ENCODE assay signal across 18 cellular contexts in genomic region chr1:7146710-7147109, GRCh38.
DNase-seq lines count a peak whose midpoint lies in the region; ATAC-seq, FAIRE-seq and TF ChIP-seq lines count a peak whose summit lies in the region.
"Had no signal": no experiment of that assay in that cellular context is flagged by ENCODE, and none has a peak within 500 bp of the region (broad histone marks: within the 10 kb centered on the region; RNA-seq: fewer than 3 reads in every experiment).

No MANE protein-coding gene starts in this region.

- intact Hi-C loops in lower leg skin (cut with DNase I; ENCODE audit: low total_unique reads): no loop called here
- intact Hi-C loops in prostate gland (cut with DNase I): no loop called here

- POLR2A ChIA-PET in H1 (lab: Charles Lee; ENCODE audit: partially characterized antibody): no interaction called here

- H4K91ac ChIP-seq in H1 (replicated peaks; ENCODE audit: insufficient read length, low read length): peak overlapping the region; percentile 48

- no peak overlapping the region for H2BK12ac ChIP-seq in H1 (ENCODE audit: low read depth, low read length)

- H3K18ac ChIP-seq in H1 (ENCODE audit: extremely low read depth, low read length): no peak overlapping the region; the same call in 1 of the 2 replicates

- 0 out of 2 replicates have a peak overlapping the region, but pooled peaks have one; percentile 1 for H2BK20ac ChIP-seq in H1 (ENCODE audit: low read length)

- no peak overlapping the region for H3K9ac ChIP-seq in BLaER1 treated with 17β-estradiol and CSF1 and Interleukin-3, amounts not matched to agents 10 nM and 100 nM
- no peak overlapping the region for H3K9ac ChIP-seq in H1 (replicated peaks in 1 of 4; ENCODE audit: extremely low read depth in 1 of 4, low read depth in 3 of 4, low read length in 3 of 4)

- no peak for TF ChIP-seq EP300 in H1 (IDR thresholded peaks at IDR 0.05; ENCODE audit: borderline replicate concordance in 1 of 2, low read depth in 2 of 2, low read length in 2 of 2)

- no peak overlapping the region for H2AFZ ChIP-seq in H1 (ENCODE audit: low read length)

- H3K4me1 ChIP-seq in BLaER1 treated with 17β-estradiol and CSF1 and Interleukin-3, amounts not matched to agents 10 nM and 100 nM: peaks cover 28 to 57% (median 53%) of the 10 kb centered on the region in 10 experiments
- H3K4me1 ChIP-seq in H1 (replicated peaks in 1 of 4; ENCODE audit: control insufficient read depth in 3 of 4, insufficient read depth in 4 of 4, low read length in 3 of 4) (peaks cover 3 to 24% (median 14%) of the 10 kb centered on the region in 4 experiments), prostate gland (replicated peaks) (no peaks in the 10 kb centered on the region)

- no peak overlapping the region for H2AK5ac ChIP-seq in H1 (ENCODE audit: low read depth, low read length)

- CTCF ChIA-PET in H1 (lab: Charles Lee; ENCODE audit: partially characterized antibody): no interaction called here

- H3K9me3 ChIP-seq in BLaER1 treated with 17β-estradiol and CSF1 and Interleukin-3, amounts not matched to agents 10 nM and 100 nM (replicated peaks in 1 of 11): no peaks in the 10 kb centered on the region
- H3K9me3 ChIP-seq in H1 (ENCODE audit: insufficient read depth in 2 of 2, low read depth in 1 of 2, low read length in 1 of 2): no peaks in the 10 kb centered on the region
- H3K9me3 ChIP-seq in prostate gland: no peaks in the 10 kb centered on the region

- H3K23ac ChIP-seq in H1 (ENCODE audit: insufficient read length): no peak overlapping the region

- H3K36me3 ChIP-seq in BLaER1 treated with 17β-estradiol and CSF1 and Interleukin-3, amounts not matched to agents 10 nM and 100 nM: no peaks in the 10 kb centered on the region
- H3K36me3 ChIP-seq in H1 (ENCODE audit: control insufficient read depth in 2 of 4, insufficient read depth in 4 of 4, low read length in 3 of 4): no peaks in the 10 kb centered on the region; a peak in 1 of 8 replicates
- no peaks in the 10 kb centered on the region for H3K36me3 ChIP-seq in prostate gland

- H2BK15ac ChIP-seq in H1 (ENCODE audit: low read length): no peak overlapping the region

- H3K27me3 ChIP-seq in BLaER1 treated with 17β-estradiol and CSF1 and Interleukin-3, amounts not matched to agents 10 nM and 100 nM: peaks cover 0 to 28% (median 0%) of the 10 kb centered on the region in 11 experiments; a peak in 6 of 22 replicates
- H3K27me3 ChIP-seq in H1 (replicated peaks in 1 of 4; ENCODE audit: control insufficient read depth in 3 of 4, extremely low read depth in 1 of 4, insufficient read depth in 3 of 4, low read length in 3 of 4): no peaks in the 10 kb centered on the region
- no peaks in the 10 kb centered on the region for H3K27me3 ChIP-seq in prostate gland (replicated peaks; ENCODE audit: insufficient read depth)

- TF ChIP-seq RAD21 in H1 (IDR thresholded peaks at IDR 0.05 in 1 of 2, conservative IDR thresholded peaks at IDR 0.05 in 1 of 2; ENCODE audit: low read depth in 2 of 2, low read length in 2 of 2): no peak

- no peak overlapping the region for H3K56ac ChIP-seq in H1 (replicated peaks; ENCODE audit: insufficient read length, low read depth, low read length)

- TF ChIP-seq CTCF in H1 (IDR thresholded peaks at IDR 0.05; ENCODE audit: control extremely low read depth in 1 of 3, insufficient read depth in 1 of 3, low read depth in 1 of 3, low read length in 3 of 3): no peak
- no peak for TF ChIP-seq CTCF in lower leg skin (IDR thresholded peaks at IDR 0.05)
- TF ChIP-seq CTCF in prostate gland (IDR thresholded peaks at IDR 0.05): no peak

- ATAC-seq in HG02610 (IDR thresholded peaks at IDR 0.05; ENCODE audit: unreplicated experiment): no peak

- DNase-seq in HTR-8/SVneo (ENCODE audit: insufficient read length, low spot score) (no peak), H1 (ENCODE audit: low read depth in 1 of 2, low spot score in 2 of 2) (no peak), lower leg skin (ENCODE audit: low spot score in 2 of 2) (no peak), prostate gland (ENCODE audit: low spot score) (no peak)
- DNase-seq: CD4-positive, alpha-beta T cell; CD8-positive, alpha-beta memory T cell; DMS 273 treated with DMSO at 0.1 percent for 48 hours; DMS79; EL; GDM1; GOT3; H7; HCEC 1CT had no signal

- no peak overlapping the region for H2BK120ac ChIP-seq in H1 (replicated peaks; ENCODE audit: low read depth, low read length)

- FAIRE-seq in HTR-8/SVneo (lab: Jason Lieb, UNC): peak; percentile 67
- no peak for FAIRE-seq in H1 (lab: Jason Lieb, UNC)
- FAIRE-seq: D721Med, GM12891, GM18507 had no signal

- 88% methylated on average over 5 of the region's 5 CpGs; no CpG with 5 or more reads in 1 of the 2 experiments for WGBS in H1 (ENCODE audit: extremely low coverage in 1 of 2, insufficient coverage in 1 of 2, insufficient read length in 1 of 2, insufficient replicate concordance in 2 of 2, low coverage in 1 of 2, low lambda C conversion rate in 2 of 2, missing lambda C conversion rate in 1 of 2), 2 experiments
- 92 to 94% methylated on average over 5 of the region's 5 CpGs for whole genome bisulfite sequencing in lower leg skin, 2 donors
- 98% methylated on average over 5 of the region's 5 CpGs for WGBS in prostate gland

- no peak overlapping the region for H3K27ac ChIP-seq in BLaER1 treated with 17β-estradiol and CSF1 and Interleukin-3, amounts not matched to agents 10 nM and 100 nM
- no peak overlapping the region for H3K27ac ChIP-seq in H1 (ENCODE audit: low read depth, low read length)
- no peak overlapping the region for H3K27ac ChIP-seq in prostate gland

- H2BK5ac ChIP-seq in H1 (ENCODE audit: low read depth, low read length): 0 out of 2 replicates have a peak overlapping the region, but pooled peaks have one; percentile 15

- H3K14ac ChIP-seq in H1 (ENCODE audit: insufficient read length): no peak overlapping the region

- no peaks in the 10 kb centered on the region for H3K79me2 ChIP-seq in H1 (ENCODE audit: control insufficient read depth in 1 of 2, insufficient read depth in 2 of 2, low read length in 2 of 2)

- no peak overlapping the region for H4K8ac ChIP-seq in H1 (ENCODE audit: extremely low read depth, insufficient read depth, low read length)

- no peaks in the 10 kb centered on the region for H3K79me1 ChIP-seq in H1 (ENCODE audit: low read depth, low read length)

- peaks cover 0 to 18% (median 0%) of the 10 kb centered on the region in 11 experiments; a peak in 4 of 22 replicates for H4K20me1 ChIP-seq in BLaER1 treated with 17β-estradiol and CSF1 and Interleukin-3, amounts not matched to agents 10 nM and 100 nM
- H4K20me1 ChIP-seq in H1 (replicated peaks in 1 of 2; ENCODE audit: control insufficient read depth in 1 of 2, insufficient read depth in 2 of 2, low read length in 2 of 2): peaks cover 0 to 7% of the 10 kb centered on the region in 2 experiments

- no peak overlapping the region for H3K4me3 ChIP-seq in BLaER1 treated with 17β-estradiol and CSF1 and Interleukin-3, amounts not matched to agents 10 nM and 100 nM
- H3K4me3 ChIP-seq in H1 (ENCODE audit: extremely low read depth in 1 of 4, insufficient read depth in 2 of 4, low read depth in 3 of 4, low read length in 4 of 4): no peak overlapping the region
- H3K4me3 ChIP-seq in lower leg skin (ENCODE audit: low read depth, poor library complexity, severe bottlenecking): no peak overlapping the region
- H3K4me3 ChIP-seq in prostate gland: no peak overlapping the region

- H4K5ac ChIP-seq in H1 (ENCODE audit: insufficient read length, low read depth, low read length): no peak overlapping the region

- peak overlapping the region in 8 of 11 experiments; percentile 49 to 70 (median 61); a peak in 15 of 22 replicates for H3K4me2 ChIP-seq in BLaER1 treated with 17β-estradiol and CSF1 and Interleukin-3, amounts not matched to agents 10 nM and 100 nM
- no peak overlapping the region for H3K4me2 ChIP-seq in H1 (ENCODE audit: insufficient read depth in 1 of 2, low read depth in 2 of 2, low read length in 2 of 2)

- no peak overlapping the region for H3K4ac ChIP-seq in H1 (replicated peaks; ENCODE audit: insufficient read length, low read depth, low read length)

- H3K23me2 ChIP-seq in H1 (ENCODE audit: low read depth, low read length): peaks cover 8% of the 10 kb centered on the region

- no peak for TF ChIP-seq POLR2A in H1 (IDR thresholded peaks at IDR 0.05; ENCODE audit: control extremely low read depth in 1 of 2, low read depth in 2 of 2, low read length in 2 of 2)
- no peak for TF ChIP-seq POLR2A in lower leg skin (IDR thresholded peaks at IDR 0.05)
- TF ChIP-seq POLR2A in prostate gland (IDR thresholded peaks at IDR 0.05): no peak

Comparison
In these comparisons a context has a peak if more than half of its experiments do, and no peak if none do; other contexts are left out.
1. H3K4me2 ChIP-seq: peak in BLaER1 treated with 17β-estradiol and CSF1 and Interleukin-3, amounts not matched to agents 10 nM and 100 nM (8 of 11); none in H1 (0 of 2).